13 cellular contexts compared by ENCODE assay signal in the genomic region with DNA sequence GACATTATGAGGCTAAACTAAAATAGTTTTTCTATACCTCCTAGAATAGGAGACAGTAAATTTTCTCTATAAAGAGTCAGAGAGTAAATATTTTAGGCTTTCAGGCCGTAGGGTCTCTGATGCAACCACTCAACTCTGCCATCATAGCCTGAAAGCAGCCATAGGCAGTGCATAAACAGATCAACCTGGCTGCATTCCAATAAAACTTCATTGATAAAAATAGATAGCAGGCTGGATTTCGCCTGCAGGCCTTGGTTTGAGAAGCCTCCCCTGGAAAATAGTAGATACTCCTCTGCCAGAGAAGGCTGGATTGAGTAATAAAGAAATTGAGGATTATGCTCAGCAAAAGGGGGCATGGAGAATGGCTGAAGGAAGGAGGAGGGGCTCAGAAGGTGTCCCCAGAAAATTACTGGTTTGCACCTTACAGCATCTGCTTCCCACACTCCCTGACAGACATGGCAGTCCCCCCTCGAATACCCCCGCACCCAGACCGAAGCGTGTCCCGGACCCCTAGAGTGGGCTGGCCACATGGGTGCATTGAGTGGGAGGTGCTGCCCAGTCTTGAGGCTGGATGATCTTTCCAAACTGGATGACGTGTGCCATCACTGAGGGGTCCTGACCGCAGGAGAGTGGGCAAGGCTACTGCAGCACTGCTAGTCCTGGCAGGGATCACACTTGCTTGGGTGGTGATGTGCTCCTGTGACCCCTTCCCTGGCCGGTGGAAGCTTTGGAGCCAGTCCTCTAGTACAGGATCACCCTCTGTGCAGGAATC.
"Had no signal": no experiment of that assay in that cellular context is flagged by ENCODE, and none has a peak within 500 bp of the region (broad histone marks: within the 10 kb centered on the region; RNA-seq: fewer than 3 reads in every experiment).

No MANE protein-coding gene starts in this region.

- DNase-seq: activated CD4-positive, alpha-beta T cell treated with anti-CD3 and anti-CD28 coated beads for 48 hours; activated T-cell treated with anti-CD3 and anti-CD28 coated beads for 4 hours; anterior cingulate cortex; naive thymus-derived CD4-positive, alpha-beta T cell; T-cell; T1000; thyroid gland had no signal

- ATAC-seq: activated T-helper 17 cell treated with anti-CD3 and anti-CD28 coated beads, Interleukin-2, amount 50 U/mL, for 72 hours; esophagus mucosa; naive thymus-derived CD4-positive, alpha-beta T cell; T-cell had no signal

- H3K9me3 Mint-ChIP-seq: activated naive CD4-positive, alpha-beta T cell treated with anti-CD3 and anti-CD28 coated beads, Interleukin-2, amount 50 U/mL, for 24 hours; activated T-helper 17 cell treated with anti-CD3 and anti-CD28 coated beads, Interleukin-2, amount 50 U/mL, for 72 hours; naive thymus-derived CD4-positive, alpha-beta T cell; T-cell had no signal

- H3K36me3 Mint-ChIP-seq: activated naive CD4-positive, alpha-beta T cell treated with anti-CD3 and anti-CD28 coated beads, Interleukin-2, amount 50 U/mL, for 24 hours; naive thymus-derived CD4-positive, alpha-beta T cell; T-cell had no signal

- H3K27me3 ChIP-seq: breast epithelium, thyroid gland, vagina had no signal

- H3K27ac Mint-ChIP-seq: activated T-helper 17 cell treated with anti-CD3 and anti-CD28 coated beads, Interleukin-2, amount 50 U/mL, for 72 hours; naive thymus-derived CD4-positive, alpha-beta T cell had no signal

- H3K4me3 Mint-ChIP-seq: activated naive CD4-positive, alpha-beta T cell treated with anti-CD3 and anti-CD28 coated beads, Interleukin-2, amount 50 U/mL, for 24 hours; activated T-helper 17 cell treated with anti-CD3 and anti-CD28 coated beads, Interleukin-2, amount 50 U/mL, for 72 hours; naive thymus-derived CD4-positive, alpha-beta T cell; T-cell had no signal

- H3K4me1 Mint-ChIP-seq: activated naive CD4-positive, alpha-beta T cell treated with anti-CD3 and anti-CD28 coated beads, Interleukin-2, amount 50 U/mL, for 24 hours; activated T-helper 17 cell treated with anti-CD3 and anti-CD28 coated beads, Interleukin-2, amount 50 U/mL, for 72 hours; T-cell had no signal

- H3K27ac ChIP-seq: breast epithelium, thyroid gland, vagina had no signal

- H3K4me3 ChIP-seq: breast epithelium, lung, thyroid gland, vagina had no signal

- H3K4me1 ChIP-seq: breast epithelium, thyroid gland, vagina had no signal

- H3K9me3 ChIP-seq: breast epithelium, thyroid gland, vagina had no signal

- H3K27me3 Mint-ChIP-seq: activated naive CD4-positive, alpha-beta T cell treated with anti-CD3 and anti-CD28 coated beads, Interleukin-2, amount 50 U/mL, for 24 hours; activated T-helper 17 cell treated with anti-CD3 and anti-CD28 coated beads, Interleukin-2, amount 50 U/mL, for 72 hours; naive thymus-derived CD4-positive, alpha-beta T cell; T-cell had no signal

- H3K36me3 ChIP-seq: breast epithelium, thyroid gland, vagina had no signal
